ENCODE assay signal across 9 cellular contexts in the genomic region with DNA sequence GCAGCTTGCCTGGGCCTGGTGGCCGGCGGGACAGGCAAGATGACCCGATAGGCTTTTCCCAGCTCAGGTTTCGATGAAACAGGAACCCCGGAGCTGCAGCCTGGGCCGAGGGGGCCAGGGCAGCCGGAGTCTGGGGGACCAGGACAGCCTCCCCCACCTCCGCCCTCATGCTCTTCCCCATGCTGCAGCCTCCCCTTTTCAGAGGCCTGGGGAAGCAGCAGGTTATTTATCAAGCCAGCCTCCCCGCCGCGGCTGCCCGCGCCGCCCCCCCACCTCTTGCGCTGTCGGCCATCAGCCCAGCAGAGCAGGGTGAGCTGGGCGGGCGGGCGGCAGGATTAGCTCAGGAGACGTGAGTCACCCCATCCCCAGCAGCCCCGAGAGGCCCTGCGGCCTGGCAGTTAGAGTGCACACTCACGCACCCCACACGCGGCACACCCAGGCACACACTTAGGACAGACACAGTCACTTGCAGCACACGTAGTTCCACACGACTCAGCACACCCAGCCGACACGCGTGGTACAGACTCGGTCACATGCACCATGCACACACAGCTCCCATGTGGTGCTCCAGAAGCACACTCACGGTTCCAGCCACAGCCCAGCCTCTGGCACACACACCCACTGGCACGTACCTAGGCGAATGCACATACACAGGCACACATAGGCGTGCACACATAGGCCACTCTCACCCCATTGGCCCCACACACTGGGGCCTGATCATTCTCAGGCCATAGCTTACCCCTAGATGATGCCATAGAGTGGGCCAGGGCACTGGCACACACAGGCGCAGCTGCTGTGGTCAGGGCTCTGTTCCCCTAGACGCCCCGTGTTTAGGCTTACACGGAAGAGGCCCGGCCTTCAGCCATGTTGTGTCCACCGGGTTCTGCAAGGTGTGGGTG. TPM values are rescaled to one million over a fixed set of nuclear protein-coding genes. Genes with fewer than 3 reads are reported as not detected.
DNase-seq lines count a peak whose midpoint lies in the region; ATAC-seq and TF ChIP-seq lines count a peak whose summit lies in the region.
"Had no signal": no experiment of that assay in that cellular context is flagged by ENCODE, and none has a peak within 500 bp of the region (broad histone marks: within the 10 kb centered on the region; RNA-seq: fewer than 3 reads in every experiment).

No MANE protein-coding gene starts in this region.

- TF ChIP-seq CTCF in GM12875 (IDR thresholded peaks at IDR 0.05; ENCODE audit: borderline replicate concordance, insufficient read depth, low read depth, low read length), result no peak
- no peak for TF ChIP-seq CTCF in WTC11 (IDR thresholded peaks at IDR 0.05)
- TF ChIP-seq CTCF in cardiac muscle cell (IDR thresholded peaks at IDR 0.05; ENCODE audit: low read depth, low read length), result no peak

- no peaks in the 10 kb centered on the region for H3K9me3 Mint-ChIP-seq in WTC11
- H3K9me3 Mint-ChIP-seq: activated T-cell treated with anti-CD3 and anti-CD28 coated beads, Interleukin-2, amount 50 U/mL, for 72 hours had no signal

- H3K27ac ChIP-seq in cardiac muscle cell, result peak overlapping the region; percentile 99

- H3K27me3 Mint-ChIP-seq in WTC11 (ENCODE audit: low read depth), result no peaks in the 10 kb centered on the region

- no peaks in the 10 kb centered on the region for H3K36me3 ChIP-seq in cardiac muscle cell

- H3K36me3 Mint-ChIP-seq in WTC11, result no peaks in the 10 kb centered on the region

- ATAC-seq in HG03571 (IDR thresholded peaks at IDR 0.05; ENCODE audit: unreplicated experiment) (peak; percentile 30), WTC11 (peak; percentile 6), HG03095 (IDR thresholded peaks at IDR 0.05; ENCODE audit: unreplicated experiment) (no peak)

- CTCF ChIA-PET in WTC11 (lab: Charles Lee), result interaction anchor here (0.8 to 3.1 kb wide), 12 partner anchors 10 to 127 kb away, joined by 3 to 24 read pairs (median 4); a partner anchor contains a TSS

- POLR2A ChIA-PET in WTC11 (lab: Charles Lee), result interaction anchor here (1.2 to 2.4 kb wide), 2 partner anchors 24 to 25 kb away, joined by 6 read pairs; no protein-coding TSS in a partner anchor

- H3K27me3 ChIP-seq in cardiac muscle cell, result no peaks in the 10 kb centered on the region

- no peak for DNase-seq in WTC11 (ENCODE audit: low spot score)
- DNase-seq in cardiac muscle cell (ENCODE audit: low read depth in 1 of 2, low spot score in 1 of 2), result peak in 1 of 2 donors; percentile 91
- DNase-seq in pulmonary artery endothelial cell (ENCODE audit: low read depth, low spot score), result peak; percentile 66
- DNase-seq in activated effector memory CD4-positive, alpha-beta T cell treated with Interleukin-2 at 50 U/mL for 16 hours, result no peak
- DNase-seq in activated CD4-positive, alpha-beta T cell treated with anti-CD3 and anti-CD28 coated beads, Interleukin-2, amount 50 U/mL, for 4 hours, result no peak
- DNase-seq: activated T-cell treated with anti-CD3 and anti-CD28 coated beads, Interleukin-2, amount 50 U/mL, for 72 hours had no signal

- no peak overlapping the region for H3K4me3 Mint-ChIP-seq in WTC11
- H3K4me3 Mint-ChIP-seq: activated T-cell treated with anti-CD3 and anti-CD28 coated beads, Interleukin-2, amount 50 U/mL, for 72 hours had no signal

- H3K27ac Mint-ChIP-seq in WTC11, result peak overlapping the region; percentile 90
- H3K27ac Mint-ChIP-seq: activated T-cell treated with anti-CD3 and anti-CD28 coated beads, Interleukin-2, amount 50 U/mL, for 72 hours had no signal

- peaks cover 72% of the 10 kb centered on the region for H3K4me1 Mint-ChIP-seq in WTC11

- no peaks in the 10 kb centered on the region for H3K9me3 ChIP-seq in cardiac muscle cell (ENCODE audit: low read depth)

- H3K4me3 ChIP-seq in GM12875 (ENCODE audit: low read depth, low read length), result peak overlapping the region; percentile 19
- H3K4me3 ChIP-seq in cardiac muscle cell, result no peak overlapping the region

- H3K4me1 ChIP-seq in cardiac muscle cell (ENCODE audit: low read depth), result peaks cover 52% of the 10 kb centered on the region

TF ChIP-seq in WTC11, 78 proteins besides CTCF, POLR2A, EP300 and RAD21:
- no peak for TF ChIP-seq ZNF416 (CRISPR knock-in tag; IDR thresholded peaks at IDR 0.05)
- no peak for TF ChIP-seq TP53 (CRISPR knock-in tag; IDR thresholded peaks at IDR 0.05)

RNA-seq across cellular contexts. Expression of a gene that starts 13.0 kb away (rescaled TPM):
- 77.5 to 97.2 TPM (median 78.0 TPM) in 3 replicates for total RNA-seq in WTC11 (2021)
- total RNA-seq in cardiac muscle cell, result 91.9 and 122 TPM in 2 replicates
- polyA plus RNA-seq in cardiac muscle cell, result 70.4 and 79.4 TPM in 2 replicates
- total RNA-seq in pulmonary artery endothelial cell, result 12.0 and 14.6 TPM in 2 replicates
